Comparison of ENCODE assay signal across 8 cellular contexts in genomic region chr1:1347026-1347595, GRCh38. TPM values are rescaled to one million over a fixed set of nuclear protein-coding genes. Genes with fewer than 3 reads are reported as not detected.
DNase-seq lines count a peak whose midpoint lies in the region; ATAC-seq and TF ChIP-seq lines count a peak whose summit lies in the region.

No MANE protein-coding gene starts in this region.

- peak overlapping the region; percentile 98 for H3K4me2 ChIP-seq in mammary epithelial cell (ENCODE audit: insufficient read depth, low read depth, low read length)

- H3K4me3 ChIP-seq in mammary epithelial cell (replicated peaks in 1 of 3; ENCODE audit: insufficient read depth in 1 of 3, low read depth in 2 of 3, low read length in 3 of 3) (peak overlapping the region; percentile 66 to 93 (median 87)), vagina (peak overlapping the region; percentile 71 to 97)

- no peaks in the 10 kb centered on the region for H3K27me3 ChIP-seq in mammary epithelial cell (ENCODE audit: insufficient read depth, low read length)
- no peaks in the 10 kb centered on the region for H3K27me3 ChIP-seq in vagina

- no peak overlapping the region for H2AFZ ChIP-seq in mammary epithelial cell (ENCODE audit: low read depth, low read length)

- H3K4me1 Mint-ChIP-seq in mesothelial cell of epicardium, result peaks cover 15% of the 10 kb centered on the region

- TF ChIP-seq CTCF in mammary epithelial cell (conservative IDR thresholded peaks at IDR 0.05 in 1 of 2, IDR thresholded peaks at IDR 0.05 in 1 of 2; ENCODE audit: extremely low read depth in 1 of 2, insufficient read depth in 1 of 2, low read depth in 1 of 2, low read length in 2 of 2), result no peak
- peak; percentile 2 for TF ChIP-seq CTCF in mesothelial cell of epicardium (IDR thresholded peaks at IDR 0.05; ENCODE audit: unreplicated experiment)
- TF ChIP-seq CTCF in vagina (IDR thresholded peaks at IDR 0.05), result no peak

- BruUV-seq in mammary epithelial cell (replicated peaks; lab: Mats Ljungman, UMichigan), result no TSS peak

- H3K9me3 Mint-ChIP-seq in mesothelial cell of epicardium, result no peaks in the 10 kb centered on the region

- peak overlapping the region; percentile 73 for H3K4me3 Mint-ChIP-seq in mesothelial cell of epicardium

- no peaks in the 10 kb centered on the region for H4K20me1 ChIP-seq in mammary epithelial cell (ENCODE audit: insufficient read depth, low read length)

- H3K79me2 ChIP-seq in mammary epithelial cell (ENCODE audit: insufficient read depth, low read length), result peaks cover 75% of the 10 kb centered on the region

- ATAC-seq in Right ventricle myocardium inferior (no peak), Right ventricle myocardium superior (ENCODE audit: poor library complexity) (no peak), GM21529 (IDR thresholded peaks at IDR 0.05; ENCODE audit: unreplicated experiment) (no peak)

- intact Hi-C loops in Right ventricle myocardium inferior (cut with DNase I), result loop anchor here (2.0 kb wide), 1 partner anchor 22 kb away; the partner anchor contains the start of genes CPTP and INTS11
- intact Hi-C loops in Right ventricle myocardium superior (cut with DNase I), result no loop called here
- intact Hi-C loops in mammary epithelial cell (cut with micrococcal nuclease), result loop anchor here (1.0 to 5.0 kb wide), 3 partner anchors 28 to 160 kb away; partner anchors contain the start of gene AURKAIP1
- intact Hi-C loops in vagina (cut with DNase I), result loop anchor here (5.0 kb wide), 1 partner anchor 40 kb away; the partner anchor contains the start of genes ACAP3 and PUSL1

- no peak overlapping the region for H3K27ac Mint-ChIP-seq in mesothelial cell of epicardium

- DNase-seq in Right ventricle myocardium inferior (ENCODE audit: missing footprints) (peak; percentile 49), Right ventricle myocardium superior (no peak), mammary epithelial cell (no peak), mesothelial cell of epicardium (ENCODE audit: low spot score in 2 of 2, unreplicated experiment in 2 of 2) (no peak), vagina (ENCODE audit: extremely low spot score in 2 of 2) (no peak), COLO829 (ENCODE audit: low spot score) (no peak)
- no peak for DNase-seq in activated effector memory CD4-positive, alpha-beta T cell treated with Interleukin-2 at 50 U/mL for 16 hours

- no peaks in the 10 kb centered on the region for H3K9me3 ChIP-seq in mammary epithelial cell (replicated peaks; ENCODE audit: insufficient read depth, low read length)
- H3K9me3 ChIP-seq in vagina, result no peaks in the 10 kb centered on the region

- H3K36me3 Mint-ChIP-seq in mesothelial cell of epicardium, result no peaks in the 10 kb centered on the region

- no peaks in the 10 kb centered on the region for H3K27me3 Mint-ChIP-seq in mesothelial cell of epicardium (ENCODE audit: low read depth)

- peaks cover 52% of the 10 kb centered on the region for H3K4me1 ChIP-seq in mammary epithelial cell (ENCODE audit: insufficient read depth, low read length)
- peaks cover 61% of the 10 kb centered on the region for H3K4me1 ChIP-seq in vagina

- no peak for TF ChIP-seq POLR2A in vagina (IDR thresholded peaks at IDR 0.05)

- no peak overlapping the region for H3K9ac ChIP-seq in mammary epithelial cell (ENCODE audit: insufficient read depth, low read length)

- H3K36me3 ChIP-seq in mammary epithelial cell (ENCODE audit: insufficient read depth, low read length), result no peaks in the 10 kb centered on the region
- H3K36me3 ChIP-seq in vagina, result no peaks in the 10 kb centered on the region

- CTCF ChIA-PET in mammary epithelial cell (lab: Charles Lee; ENCODE audit: low non-redundant PET), result interaction anchor here (0.6 kb wide), 1 partner anchor 28 kb away, joined by 18 read pairs; no protein-coding TSS in a partner anchor

- WGBS in mammary epithelial cell (ENCODE audit: low coverage, missing lambda C conversion rate), result 69% methylated on average over 6 of the region's 10 CpGs

- H3K27ac ChIP-seq in mammary epithelial cell (ENCODE audit: insufficient read depth, low read depth, low read length), result no peak overlapping the region
- H3K27ac ChIP-seq in vagina, result peak overlapping the region; percentile 81

- in situ Hi-C loops in mammary epithelial cell (cut with MboI; ENCODE audit: low sequenced_read_pairs in 2 of 2), result no loop called here

- dilution Hi-C loops in mammary epithelial cell (cut with HindIII; ENCODE audit: low sequenced_read_pairs), result loop anchor here (10.0 kb wide), 2 partner anchors 122 to 172 kb away; partner anchors contain the start of gene TTLL10

RNA-seq across cellular contexts. Expression of gene DVL1, which starts 2.1 kb away (rescaled TPM):
- total RNA-seq in Right ventricle myocardium inferior (119 TPM), Right ventricle myocardium superior (126 TPM), mammary epithelial cell (100 to 1,000 TPM in 1 of 2 donors, 10 to 100 TPM in 1; 62.0 to 109 TPM), mesothelial cell of epicardium (54.5 to 58.5 TPM (median 54.7 TPM) in 3 replicates), vagina (72.4 TPM)
- 37.4 TPM for polyA plus RNA-seq in mammary epithelial cell
- polyA minus RNA-seq in mammary epithelial cell, result 20.1 TPM

RNA-seq across cellular contexts. Expression of gene MXRA8, which starts 11.2 kb away (rescaled TPM):
- total RNA-seq in Right ventricle myocardium inferior, result 21.8 TPM
- 21.7 TPM for total RNA-seq in Right ventricle myocardium superior
- total RNA-seq in mammary epithelial cell, result 1 to 10 TPM in 1 of 2 donors, not detected in 1; 6.2 TPM
- polyA plus RNA-seq in mammary epithelial cell, result 0.09 TPM
- polyA minus RNA-seq in mammary epithelial cell, result not detected
- total RNA-seq in mesothelial cell of epicardium, result 157 to 163 TPM (median 161 TPM) in 3 replicates
- 136 TPM for total RNA-seq in vagina

RNA-seq across cellular contexts. Expression of gene TAS1R3, which starts 16.0 kb away (rescaled TPM):
- 0.51 TPM for total RNA-seq in Right ventricle myocardium inferior
- 0.40 TPM for total RNA-seq in Right ventricle myocardium superior
- total RNA-seq in mammary epithelial cell, result under 1 TPM in 1 of 2 donors, not detected in 1; under 0.01 TPM
- polyA plus RNA-seq in mammary epithelial cell, result 0.09 TPM
- not detected for polyA minus RNA-seq in mammary epithelial cell
- total RNA-seq in mesothelial cell of epicardium, result 0.98 to 1.0 TPM (median 1.00 TPM) in 3 replicates
- 0.74 TPM for total RNA-seq in vagina

RNA-seq across cellular contexts. Expression of gene CPTP, which starts 22.5 kb away (rescaled TPM):
- total RNA-seq in Right ventricle myocardium inferior, result 119 TPM
- total RNA-seq in Right ventricle myocardium superior, result 113 TPM
- 10 to 100 TPM; 12.0 to 25.0 TPM for total RNA-seq in mammary epithelial cell
- 16.4 TPM for polyA plus RNA-seq in mammary epithelial cell
- polyA minus RNA-seq in mammary epithelial cell, result 3.6 TPM
- total RNA-seq in mesothelial cell of epicardium, result 17.8 to 19.3 TPM (median 18.5 TPM) in 3 replicates
- total RNA-seq in vagina, result 20.9 TPM

RNA-seq across cellular contexts. Expression of gene INTS11, which starts 22.7 kb away (rescaled TPM):
- total RNA-seq in Right ventricle myocardium inferior (75.7 TPM), Right ventricle myocardium superior (70.9 TPM), mammary epithelial cell (100 to 1,000 TPM in 1 of 2 donors, 10 to 100 TPM in 1; 46.3 to 107 TPM), mesothelial cell of epicardium (163 to 165 TPM (median 165 TPM) in 3 replicates), vagina (142 TPM)
- polyA plus RNA-seq in mammary epithelial cell, result 109 TPM
- 162 TPM for polyA minus RNA-seq in mammary epithelial cell
